ENCODE assay signal across 9 cellular contexts in genomic region chr10:119006451-119007210, GRCh38. TPM values are rescaled to one million over a fixed set of nuclear protein-coding genes. Genes with fewer than 3 reads are reported as not detected.
DNase-seq lines count a peak whose midpoint lies in the region; ATAC-seq and TF ChIP-seq lines count a peak whose summit lies in the region.
"Had no signal": no experiment of that assay in that cellular context is flagged by ENCODE, and none has a peak within 500 bp of the region (broad histone marks: within the 10 kb centered on the region; RNA-seq: fewer than 3 reads in every experiment).

No MANE protein-coding gene starts in this region.

- CTCF ChIA-PET in CD4-positive, alpha-beta T cell (lab: Charles Lee), result no interaction called here
- CTCF ChIA-PET in WTC11 (lab: Charles Lee), result interaction anchor here (1.1 kb wide), 1 partner anchor 23 kb away, joined by 3 read pairs; the partner anchor contains the start of gene NANOS1

- TF ChIP-seq CTCF in astrocyte of the cerebellum (IDR thresholded peaks at IDR 0.05; ENCODE audit: low read depth, low read length, missing control alignments) (peak; percentile 21), left lung (IDR thresholded peaks at IDR 0.05) (no peak), WTC11 (IDR thresholded peaks at IDR 0.05) (no peak), GM13977 (IDR thresholded peaks at IDR 0.05; ENCODE audit: extremely low read depth, insufficient read depth, missing control alignments) (no peak)
- no peak for TF ChIP-seq CTCF in CD4-positive, alpha-beta T cell (IDR thresholded peaks at IDR 0.05)

- no peaks in the 10 kb centered on the region for H3K27me3 ChIP-seq in left lung
- no peaks in the 10 kb centered on the region for H3K27me3 ChIP-seq in CD4-positive, alpha-beta T cell (ENCODE audit: control insufficient read depth, insufficient read depth, low read length)

- H3K27ac ChIP-seq in left lung, result no peak overlapping the region
- H3K27ac ChIP-seq in CD4-positive, alpha-beta T cell (ENCODE audit: low read depth, low read length), result no peak overlapping the region

- ATAC-seq in left lung (peak; percentile 83), WTC11 (no peak)
- no peak for ATAC-seq in CD4-positive, alpha-beta T cell (ENCODE audit: poor library complexity)
- ATAC-seq: activated CD8-positive, alpha-beta memory T cell treated with anti-CD3 and anti-CD28 coated beads, Interleukin-2, amount 10 ng/mL, durations not matched to agents 7 days and 5 days had no signal

- H3K9me3 ChIP-seq in left lung, result no peaks in the 10 kb centered on the region
- H3K9me3 ChIP-seq in CD4-positive, alpha-beta T cell (ENCODE audit: control insufficient read depth, low read length), result no peaks in the 10 kb centered on the region

- peak; percentile 12 for DNase-seq in NCI-H1092 treated with DMSO at 0.1 percent for 48 hours (lab: John Stamatoyannopoulos, UW)
- DNase-seq in NCI-H1092 (lab: John Stamatoyannopoulos, UW), result no peak
- peak; percentile 93 for DNase-seq in astrocyte of the cerebellum (ENCODE audit: low read depth)
- DNase-seq in left lung, result peak in 1 of 2 donors; percentile 54
- DNase-seq in ureter (ENCODE audit: low spot score), result peak; percentile 86
- DNase-seq in CD4-positive, alpha-beta T cell, result no peak
- DNase-seq in WTC11 (ENCODE audit: low spot score), result no peak
- DNase-seq in GM13977 (ENCODE audit: low spot score), result no peak
- DNase-seq: activated CD8-positive, alpha-beta memory T cell treated with anti-CD3 and anti-CD28 coated beads, Interleukin-2, amount 10 ng/mL, durations not matched to agents 7 days and 5 days had no signal

- intact Hi-C loops in left lung (cut with DNase I), result no loop called here
- intact Hi-C loops in CD4-positive, alpha-beta T cell (cut with DNase I, micrococcal nuclease), result no loop called here

- H3K9me3 Mint-ChIP-seq in CD4-positive, alpha-beta T cell, result no peaks in the 10 kb centered on the region
- peaks cover 13% of the 10 kb centered on the region for H3K9me3 Mint-ChIP-seq in WTC11

- peaks cover 0 to 5% of the 10 kb centered on the region in 2 donors for H3K4me1 ChIP-seq in left lung

- H3K27me3 Mint-ChIP-seq in CD4-positive, alpha-beta T cell, result peaks cover 46% of the 10 kb centered on the region
- peaks cover 2% of the 10 kb centered on the region; the same call in 1 of the 2 replicates for H3K27me3 Mint-ChIP-seq in WTC11 (ENCODE audit: low read depth)

- no peak overlapping the region for H3K4me3 Mint-ChIP-seq in CD4-positive, alpha-beta T cell
- H3K4me3 Mint-ChIP-seq in WTC11, result no peak overlapping the region
- H3K4me3 Mint-ChIP-seq: activated CD8-positive, alpha-beta memory T cell treated with anti-CD3 and anti-CD28 coated beads, Interleukin-2, amount 10 ng/mL, durations not matched to agents 7 days and 5 days had no signal

- no peaks in the 10 kb centered on the region for H3K36me3 Mint-ChIP-seq in CD4-positive, alpha-beta T cell (ENCODE audit: low read depth)
- H3K36me3 Mint-ChIP-seq in WTC11, result no peaks in the 10 kb centered on the region
- H3K36me3 Mint-ChIP-seq: activated CD8-positive, alpha-beta memory T cell treated with anti-CD3 and anti-CD28 coated beads, Interleukin-2, amount 10 ng/mL, durations not matched to agents 7 days and 5 days had no signal

- no peak overlapping the region for H3K27ac Mint-ChIP-seq in CD4-positive, alpha-beta T cell
- no peak overlapping the region for H3K27ac Mint-ChIP-seq in WTC11
- H3K27ac Mint-ChIP-seq: activated CD8-positive, alpha-beta memory T cell treated with anti-CD3 and anti-CD28 coated beads, Interleukin-2, amount 10 ng/mL, durations not matched to agents 7 days and 5 days had no signal

- POLR2A ChIA-PET in CD4-positive, alpha-beta T cell (lab: Charles Lee), result no interaction called here
- POLR2A ChIA-PET in WTC11 (lab: Charles Lee), result no interaction called here

- in situ Hi-C loops in astrocyte of the cerebellum (cut with HindIII; ENCODE audit: low sequenced_read_pairs) (no loop called here), GM13977 (cut with MboI; ENCODE audit: low pct_unique_long_range_greater_than_20kb, low sequenced_read_pairs, unreplicated experiment) (no loop called here)

- no peaks in the 10 kb centered on the region for H3K4me1 Mint-ChIP-seq in CD4-positive, alpha-beta T cell (ENCODE audit: low read depth)
- peaks cover 3% of the 10 kb centered on the region; the same call in 1 of the 2 replicates for H3K4me1 Mint-ChIP-seq in WTC11
- H3K4me1 Mint-ChIP-seq: activated CD8-positive, alpha-beta memory T cell treated with anti-CD3 and anti-CD28 coated beads, Interleukin-2, amount 10 ng/mL, durations not matched to agents 7 days and 5 days had no signal

- H3K4me3 ChIP-seq in astrocyte of the cerebellum (ENCODE audit: low read depth, low read length), result no peak overlapping the region
- H3K4me3 ChIP-seq in left lung, result no peak overlapping the region

- no peaks in the 10 kb centered on the region for H3K36me3 ChIP-seq in left lung

TF ChIP-seq in WTC11, 78 proteins besides CTCF, POLR2A, EP300 and RAD21:
- TF ChIP-seq ZNF671 (CRISPR knock-in tag; IDR thresholded peaks at IDR 0.05), result no peak
- TF ChIP-seq, protein P1, sequence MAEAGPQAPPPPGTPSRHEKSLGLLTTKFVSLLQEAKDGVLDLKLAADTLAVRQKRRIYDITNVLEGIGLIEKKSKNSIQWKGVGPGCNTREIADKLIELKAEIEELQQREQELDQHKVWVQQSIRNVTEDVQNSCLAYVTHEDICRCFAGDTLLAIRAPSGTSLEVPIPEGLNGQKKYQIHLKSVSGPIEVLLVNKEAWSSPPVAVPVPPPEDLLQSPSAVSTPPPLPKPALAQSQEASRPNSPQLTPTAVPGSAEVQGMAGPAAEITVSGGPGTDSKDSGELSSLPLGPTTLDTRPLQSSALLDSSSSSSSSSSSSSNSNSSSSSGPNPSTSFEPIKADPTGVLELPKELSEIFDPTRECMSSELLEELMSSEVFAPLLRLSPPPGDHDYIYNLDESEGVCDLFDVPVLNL (CRISPR knock-in tag; IDR thresholded peaks at IDR 0.05; ENCODE audit: borderline replicate concordance, low read depth), result no peak
- TF ChIP-seq TP53 (CRISPR knock-in tag; IDR thresholded peaks at IDR 0.05), result no peak
- no peak for TF ChIP-seq ZNF281 (CRISPR knock-in tag; IDR thresholded peaks at IDR 0.05)
- TF ChIP-seq JUN (CRISPR knock-in tag; IDR thresholded peaks at IDR 0.05), result no peak
- no peak for TF ChIP-seq IRF1 (CRISPR knock-in tag; IDR thresholded peaks at IDR 0.05)
- no peak for TF ChIP-seq NFYB (CRISPR knock-in tag; conservative IDR thresholded peaks at IDR 0.05; ENCODE audit: low read depth)
- TF ChIP-seq PRRX2 (CRISPR knock-in tag; IDR thresholded peaks at IDR 0.05), result no peak
- TF ChIP-seq NR1H2 (CRISPR knock-in tag; IDR thresholded peaks at IDR 0.05), result no peak
- TF ChIP-seq SMAD4 (CRISPR knock-in tag; IDR thresholded peaks at IDR 0.05), result no peak
- TF ChIP-seq, protein P2, sequence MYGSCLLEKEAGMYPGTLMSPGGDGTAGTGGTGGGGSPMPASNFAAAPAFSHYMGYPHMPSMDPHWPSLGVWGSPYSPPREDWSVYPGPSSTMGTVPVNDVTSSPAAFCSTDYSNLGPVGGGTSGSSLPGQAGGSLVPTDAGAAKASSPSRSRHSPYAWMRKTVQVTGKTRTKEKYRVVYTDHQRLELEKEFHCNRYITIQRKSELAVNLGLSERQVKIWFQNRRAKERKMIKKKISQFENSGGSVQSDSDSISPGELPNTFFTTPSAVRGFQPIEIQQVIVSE (CRISPR knock-in tag; IDR thresholded peaks at IDR 0.05; ENCODE audit: borderline replicate concordance), result no peak

RNA-seq across cellular contexts. Expression of gene NANOS1, which starts 22.9 kb away (rescaled TPM):
- total RNA-seq in left lung (1 to 10 TPM; 1.0 to 1.6 TPM), ureter (0.52 TPM), WTC11 (2021) (2.9 to 4.3 TPM (median 2.9 TPM) in 3 replicates)
- total RNA-seq in CD4-positive, alpha-beta T cell, result under 1 TPM; 0.08 to 0.14 TPM

Comparison
In these comparisons a context has a peak if more than half of its experiments do, and no peak if none do; other contexts are left out.
1. DNase-seq: peak in NCI-H1092 treated with DMSO at 0.1 percent for 48 hours (single experiment), astrocyte of the cerebellum (single experiment) and ureter (single experiment); none in NCI-H1092 (single experiment), CD4-positive, alpha-beta T cell (0 of 10), WTC11 (single experiment) and GM13977 (single experiment).